ENCODE assay signal across 11 cellular contexts in the genomic region with DNA sequence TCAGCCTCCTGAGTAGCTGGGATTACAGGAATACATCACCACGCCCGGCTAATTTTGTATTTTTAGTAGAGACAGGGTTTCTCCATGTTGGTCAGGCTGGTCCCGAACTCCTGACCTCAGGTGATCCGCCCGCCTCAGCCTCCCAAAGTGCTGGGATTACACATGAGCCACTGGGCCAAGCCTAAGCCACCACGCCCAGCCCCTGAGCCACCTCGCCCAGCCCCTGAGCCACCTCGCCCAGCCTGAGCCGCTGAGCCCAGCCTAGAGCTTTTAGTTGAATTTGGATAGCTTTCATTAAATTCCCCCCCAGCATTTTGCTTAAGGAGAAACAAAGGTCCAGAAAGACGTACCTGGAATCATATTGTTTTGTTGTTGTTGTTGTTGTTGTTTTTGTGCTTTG. TPM values are rescaled to one million over a fixed set of nuclear protein-coding genes. Genes with fewer than 3 reads are reported as not detected.
DNase-seq lines count a peak whose midpoint lies in the region; ATAC-seq and TF ChIP-seq lines count a peak whose summit lies in the region.
"Not testable (repeated sequence)": the region's sequence is repeated elsewhere in the genome, so short reads cannot be mapped to it uniquely, and the experiment has no call there.
"Had no signal": no experiment of that assay in that cellular context is flagged by ENCODE, and none has a peak within 500 bp of the region (broad histone marks: within the 10 kb centered on the region; RNA-seq: fewer than 3 reads in every experiment).

No MANE protein-coding gene starts in this region.

- not testable (repeated sequence) for H3K4me3 Mint-ChIP-seq in CD14-positive monocyte; chondrocyte (ENCODE audit: unreplicated experiment); natural killer cell treated with Interleukin-12 subunit alpha and Interleukin-12 subunit beta and Interleukin-15 and Interleukin-18, amount 100 ng/mL, for 72 hours
- H3K4me3 Mint-ChIP-seq in neural crest cell, result peak overlapping the region; percentile 62

- DNase-seq in CD14-positive monocyte (ENCODE audit: low spot score), result peak; percentile 10
- DNase-seq in chondrocyte (ENCODE audit: low spot score), result peak; percentile 43
- peak; percentile 25 for DNase-seq in natural killer cell treated with Interleukin-12 subunit alpha and Interleukin-12 subunit beta and Interleukin-15 and Interleukin-18, amount 100 ng/mL, for 72 hours (ENCODE audit: low spot score)
- not testable (repeated sequence) for DNase-seq in neural crest cell (ENCODE audit: low read depth, low spot score)
- DNase-seq in sciatic nerve (ENCODE audit: low spot score), result peak; percentile 28
- DNase-seq in spleen, result peak; percentile 29
- peak; percentile 44 for DNase-seq in upper lobe of right lung

- H3K4me1 ChIP-seq in HEK293 (ENCODE audit: control insufficient read depth, insufficient read depth, low read length), result not testable (repeated sequence)
- H3K4me1 ChIP-seq in spleen (peaks cover 13 to 28% (median 24%) of the 10 kb centered on the region in 6 donors), upper lobe of right lung (peaks cover 12% of the 10 kb centered on the region)

- H3K27ac ChIP-seq in HEK293 (ENCODE audit: extremely low read depth, low read depth, low read length); spleen; upper lobe of right lung: not testable (repeated sequence)

- intact Hi-C loops in CD14-positive monocyte (cut with micrococcal nuclease); sciatic nerve (cut with DNase I); spleen (cut with DNase I; ENCODE audit: low total_unique reads); upper lobe of right lung (cut with DNase I): not testable (repeated sequence)

- POLR2A ChIA-PET in HEK293 (lab: Yijun Ruan, JAX), result not testable (repeated sequence)

- 93 to 98% (median 94%) methylated on average over 8 to 10 of the region's 10 CpGs for WGBS in spleen, 5 donors

- H3K4me3 ChIP-seq in HEK293 (ENCODE audit: low read depth, low read length); spleen; upper lobe of right lung: not testable (repeated sequence)

- not testable (repeated sequence) for H3K27me3 Mint-ChIP-seq in CD14-positive monocyte (ENCODE audit: low read depth in 3 of 3); chondrocyte (ENCODE audit: low read depth); natural killer cell treated with Interleukin-12 subunit alpha and Interleukin-12 subunit beta and Interleukin-15 and Interleukin-18, amount 100 ng/mL, for 72 hours; neural crest cell (ENCODE audit: low read depth)

- H3K4me1 Mint-ChIP-seq in CD14-positive monocyte (peaks cover 21% of the 10 kb centered on the region), chondrocyte (ENCODE audit: low read depth) (peaks cover 38% of the 10 kb centered on the region), neural crest cell (peaks cover 13% of the 10 kb centered on the region)
- peaks cover 14 to 15% of the 10 kb centered on the region in 2 donors for H3K4me1 Mint-ChIP-seq in natural killer cell treated with Interleukin-12 subunit alpha and Interleukin-12 subunit beta and Interleukin-15 and Interleukin-18, amount 100 ng/mL, for 72 hours (ENCODE audit: low read depth in 2 of 2)

- H3K27me3 ChIP-seq in spleen (replicated peaks in 1 of 7); upper lobe of right lung: not testable (repeated sequence)

- CTCF ChIA-PET in HEK293 (lab: Yijun Ruan, JAX), result interaction anchor here (0.6 to 1.3 kb wide), 4 partner anchors 10 to 935 kb away, joined by 3 to 6 read pairs (median 4); no protein-coding TSS in a partner anchor

- H3K9me3 ChIP-seq in HEK293 (ENCODE audit: control insufficient read depth, insufficient read depth, low read depth, low read length); spleen; upper lobe of right lung: not testable (repeated sequence)

- TF ChIP-seq POLR2A in spleen (IDR thresholded peaks at IDR 0.05), result not testable (repeated sequence)

- not testable (repeated sequence) for H3K9me3 Mint-ChIP-seq in CD14-positive monocyte; chondrocyte (ENCODE audit: low read depth); natural killer cell treated with Interleukin-12 subunit alpha and Interleukin-12 subunit beta and Interleukin-15 and Interleukin-18, amount 100 ng/mL, for 72 hours; neural crest cell

- not testable (repeated sequence) for H3K36me3 Mint-ChIP-seq in CD14-positive monocyte; chondrocyte (ENCODE audit: low read depth); natural killer cell treated with Interleukin-12 subunit alpha and Interleukin-12 subunit beta and Interleukin-15 and Interleukin-18, amount 100 ng/mL, for 72 hours; neural crest cell (ENCODE audit: low read depth)

- H3K36me3 ChIP-seq in HEK293 (ENCODE audit: control insufficient read depth in 2 of 2, insufficient read depth in 1 of 2, low read length in 2 of 2); spleen; upper lobe of right lung: not testable (repeated sequence)

- not testable (repeated sequence) for TF ChIP-seq CTCF in CD14-positive monocyte (IDR thresholded peaks at IDR 0.05); HEK293 (tag by site-specific recombination; IDR thresholded peaks at IDR 0.05); chondrocyte (IDR thresholded peaks at IDR 0.05); neural crest cell (conservative IDR thresholded peaks at IDR 0.05); spleen (IDR thresholded peaks at IDR 0.05 in 8 of 11, conservative IDR thresholded peaks at IDR 0.05 in 3 of 11); upper lobe of right lung (IDR thresholded peaks at IDR 0.05)

- ATAC-seq in natural killer cell treated with Interleukin-12 subunit alpha and Interleukin-12 subunit beta and Interleukin-15 and Interleukin-18, amount 100 ng/mL, for 72 hours; sciatic nerve; upper lobe of right lung: not testable (repeated sequence)

- H3K27ac Mint-ChIP-seq in CD14-positive monocyte; chondrocyte (ENCODE audit: unreplicated experiment); natural killer cell treated with Interleukin-12 subunit alpha and Interleukin-12 subunit beta and Interleukin-15 and Interleukin-18, amount 100 ng/mL, for 72 hours: not testable (repeated sequence)
- peak overlapping the region; percentile 12 for H3K27ac Mint-ChIP-seq in neural crest cell (ENCODE audit: unreplicated experiment)

TF ChIP-seq in HEK293, 187 proteins besides CTCF, POLR2A, EP300 and RAD21:
- peak; percentile 98 for TF ChIP-seq KLF1 (tag by site-specific recombination; IDR thresholded peaks at IDR 0.05)
TF ChIP-seq in HEK293: peak in this region for 1; not testable (repeated sequence) for 186.

RNA-seq across cellular contexts. Expression of a gene that starts 2.9 kb away (rescaled TPM):
- polyA plus RNA-seq in CD14-positive monocyte, result 10 to 100 TPM; 18.3 to 28.7 TPM
- 23.6 to 28.0 TPM (median 26.9 TPM) in 3 replicates for total RNA-seq in chondrocyte
- total RNA-seq in natural killer cell treated with Interleukin-12 subunit alpha and Interleukin-12 subunit beta and Interleukin-15 and Interleukin-18, amount 100 ng/mL, for 72 hours, result 10 to 100 TPM in 1 of 2 donors, 1 to 10 TPM in 1; 8.2 to 12.2 TPM
- total RNA-seq in neural crest cell, result 14.2 and 14.9 TPM in 2 replicates
- 13.9 TPM for total RNA-seq in sciatic nerve
- total RNA-seq in spleen, result 10 to 100 TPM; 16.9 to 25.2 (median 20.4) TPM
- 10 to 100 TPM; 10.6 to 15.6 (median 11.9) TPM for polyA plus RNA-seq in spleen
- total RNA-seq in upper lobe of right lung, result 18.2 TPM

RNA-seq across cellular contexts. Expression of a gene that starts 26.6 kb away (rescaled TPM):
- 100 to 1,000 TPM; 479 to 516 TPM for polyA plus RNA-seq in CD14-positive monocyte
- total RNA-seq in chondrocyte, result 186 to 198 TPM (median 193 TPM) in 3 replicates
- 100 to 1,000 TPM; 169 to 222 TPM for total RNA-seq in natural killer cell treated with Interleukin-12 subunit alpha and Interleukin-12 subunit beta and Interleukin-15 and Interleukin-18, amount 100 ng/mL, for 72 hours
- 190 and 195 TPM in 2 replicates for total RNA-seq in neural crest cell
- 119 TPM for total RNA-seq in sciatic nerve
- total RNA-seq in spleen, result 100 to 1,000 TPM; 104 to 235 (median 123) TPM
- polyA plus RNA-seq in spleen, result 100 to 1,000 TPM; 155 to 370 (median 238) TPM
- 160 TPM for total RNA-seq in upper lobe of right lung

RNA-seq across cellular contexts. Expression of a gene that starts 29.2 kb away (rescaled TPM):
- polyA plus RNA-seq in CD14-positive monocyte (not detected), spleen (1 to 10 TPM; 1.9 to 7.7 (median 6.6) TPM)
- total RNA-seq in chondrocyte (6.5 to 16.3 TPM (median 16.0 TPM) in 3 replicates), neural crest cell (29.8 and 33.7 TPM in 2 replicates), sciatic nerve (37.6 TPM), spleen (10 to 100 TPM in 6 of 7 donors, 1 to 10 TPM in 1; 9.6 to 35.3 (median 19.9) TPM), upper lobe of right lung (26.2 TPM)
- not detected for total RNA-seq in natural killer cell treated with Interleukin-12 subunit alpha and Interleukin-12 subunit beta and Interleukin-15 and Interleukin-18, amount 100 ng/mL, for 72 hours
- total RNA-seq: B cell; Calu3; CD4-positive, CD25-positive, alpha-beta regulatory T cell had no signal
- polyA plus RNA-seq: CD4-positive, CD25-positive, alpha-beta regulatory T cell had no signal
